26 cellular contexts compared by ENCODE assay signal in genomic region chr4:44558206-44558605, GRCh38.
"Had no signal": no experiment of that assay in that cellular context is flagged by ENCODE, and none has a peak within 500 bp of the region (broad histone marks: within the 10 kb centered on the region; RNA-seq: fewer than 3 reads in every experiment).

No MANE protein-coding gene starts in this region.

- H3K4me3 Mint-ChIP-seq: immature natural killer cell; naive thymus-derived CD4-positive, alpha-beta T cell; nephron; stimulated activated memory B cell treated with anti-CD40 and anti-IgM and Interleukin-4, amounts not matched to agents 10 μg/mL and 1 μg/mL and 100 μg/mL, for 72 hours; type B pancreatic cell had no signal

- H3K27me3 Mint-ChIP-seq: stimulated activated memory B cell treated with anti-CD40 and anti-IgM and Interleukin-4, amounts not matched to agents 10 μg/mL and 1 μg/mL and 100 μg/mL, for 72 hours had no signal

- H3K36me3 Mint-ChIP-seq: immature natural killer cell; naive thymus-derived CD4-positive, alpha-beta T cell; stimulated activated memory B cell treated with anti-CD40 and anti-IgM and Interleukin-4, amounts not matched to agents 10 μg/mL and 1 μg/mL and 100 μg/mL, for 72 hours; type B pancreatic cell had no signal

- H3K4me1 Mint-ChIP-seq: immature natural killer cell; naive thymus-derived CD4-positive, alpha-beta T cell; nephron; stimulated activated memory B cell treated with anti-CD40 and anti-IgM and Interleukin-4, amounts not matched to agents 10 μg/mL and 1 μg/mL and 100 μg/mL, for 72 hours had no signal

- H3K27me3 ChIP-seq: dorsolateral prefrontal cortex, foreskin keratinocyte, gastroesophageal sphincter, sigmoid colon, spleen, testis, tibial artery had no signal

- FAIRE-seq: colon, urothelium cell line had no signal

- H3K9me3 ChIP-seq: gastroesophageal sphincter, psoas muscle, sigmoid colon, spleen, testis, tibial artery had no signal

- H3K4me3 ChIP-seq: dorsolateral prefrontal cortex, gastroesophageal sphincter, psoas muscle, sigmoid colon, spleen, testis, tibial artery had no signal

- H3K4me1 ChIP-seq: foreskin keratinocyte, gastroesophageal sphincter, psoas muscle, sigmoid colon, spleen, testis, tibial artery had no signal

- H3K36me3 ChIP-seq: gastroesophageal sphincter, sigmoid colon, spleen, tibial artery had no signal

- H3K27ac Mint-ChIP-seq: immature natural killer cell; naive thymus-derived CD4-positive, alpha-beta T cell; nephron; stimulated activated memory B cell treated with anti-CD40 and anti-IgM and Interleukin-4, amounts not matched to agents 10 μg/mL and 1 μg/mL and 100 μg/mL, for 72 hours; type B pancreatic cell had no signal

- DNase-seq: cerebellar nuclear complex; dorsolateral prefrontal cortex; effector CD4-positive, alpha-beta T cell; hypothalamus; immature natural killer cell; islet precursor cell; mesendoderm; midbrain; naive thymus-derived CD4-positive, alpha-beta T cell; nucleus accumbens; psoas muscle; right cardiac atrium; sigmoid colon; spleen; stimulated activated CD4-positive, alpha-beta T cell treated with anti-CD3 and anti-CD28 coated beads, Interleukin-4, amount 100 ng/mL, for 4 hours; stimulated activated naive CD8-positive, alpha-beta T cell treated with anti-CD3 and anti-CD28 coated beads, Interleukin-15, Interleukin-2, amounts not matched to agents 100 U/mL and 50 U/mL, for 24 hours; substantia nigra; testis; tibial artery had no signal

- H3K9me3 Mint-ChIP-seq: nephron; stimulated activated memory B cell treated with anti-CD40 and anti-IgM and Interleukin-4, amounts not matched to agents 10 μg/mL and 1 μg/mL and 100 μg/mL, for 72 hours; type B pancreatic cell had no signal

- H3K27ac ChIP-seq: dorsolateral prefrontal cortex, foreskin keratinocyte, gastroesophageal sphincter, psoas muscle, sigmoid colon, spleen, testis, tibial artery had no signal
